Comparison of ENCODE assay signal across 2 cellular contexts in genomic region chr5:107352576-107352975, GRCh38.
TF ChIP-seq lines count a peak whose summit lies in the region.

No MANE protein-coding gene starts in this region.

TF ChIP-seq in GM23338, 12 proteins besides CTCF, POLR2A, EP300 and RAD21 (continued from another document):
- TF ChIP-seq REST (IDR thresholded peaks at IDR 0.05; ENCODE audit: unreplicated experiment) (no peak), ETS1 (IDR thresholded peaks at IDR 0.05) (no peak), ZNF114 (CRISPR knock-in tag; IDR thresholded peaks at IDR 0.05) (no peak), STAT1 (IDR thresholded peaks at IDR 0.05; ENCODE audit: unreplicated experiment) (no peak), CREB1 (CRISPR knock-in tag; IDR thresholded peaks at IDR 0.05; ENCODE audit: low read depth) (no peak), JUNB (IDR thresholded peaks at IDR 0.05; ENCODE audit: unreplicated experiment) (no peak), ZNF331 (CRISPR knock-in tag; IDR thresholded peaks at IDR 0.05; ENCODE audit: low read depth) (no peak), NANOG (IDR thresholded peaks at IDR 0.05; ENCODE audit: borderline replicate concordance) (no peak)
- TF ChIP-seq, protein P1, sequence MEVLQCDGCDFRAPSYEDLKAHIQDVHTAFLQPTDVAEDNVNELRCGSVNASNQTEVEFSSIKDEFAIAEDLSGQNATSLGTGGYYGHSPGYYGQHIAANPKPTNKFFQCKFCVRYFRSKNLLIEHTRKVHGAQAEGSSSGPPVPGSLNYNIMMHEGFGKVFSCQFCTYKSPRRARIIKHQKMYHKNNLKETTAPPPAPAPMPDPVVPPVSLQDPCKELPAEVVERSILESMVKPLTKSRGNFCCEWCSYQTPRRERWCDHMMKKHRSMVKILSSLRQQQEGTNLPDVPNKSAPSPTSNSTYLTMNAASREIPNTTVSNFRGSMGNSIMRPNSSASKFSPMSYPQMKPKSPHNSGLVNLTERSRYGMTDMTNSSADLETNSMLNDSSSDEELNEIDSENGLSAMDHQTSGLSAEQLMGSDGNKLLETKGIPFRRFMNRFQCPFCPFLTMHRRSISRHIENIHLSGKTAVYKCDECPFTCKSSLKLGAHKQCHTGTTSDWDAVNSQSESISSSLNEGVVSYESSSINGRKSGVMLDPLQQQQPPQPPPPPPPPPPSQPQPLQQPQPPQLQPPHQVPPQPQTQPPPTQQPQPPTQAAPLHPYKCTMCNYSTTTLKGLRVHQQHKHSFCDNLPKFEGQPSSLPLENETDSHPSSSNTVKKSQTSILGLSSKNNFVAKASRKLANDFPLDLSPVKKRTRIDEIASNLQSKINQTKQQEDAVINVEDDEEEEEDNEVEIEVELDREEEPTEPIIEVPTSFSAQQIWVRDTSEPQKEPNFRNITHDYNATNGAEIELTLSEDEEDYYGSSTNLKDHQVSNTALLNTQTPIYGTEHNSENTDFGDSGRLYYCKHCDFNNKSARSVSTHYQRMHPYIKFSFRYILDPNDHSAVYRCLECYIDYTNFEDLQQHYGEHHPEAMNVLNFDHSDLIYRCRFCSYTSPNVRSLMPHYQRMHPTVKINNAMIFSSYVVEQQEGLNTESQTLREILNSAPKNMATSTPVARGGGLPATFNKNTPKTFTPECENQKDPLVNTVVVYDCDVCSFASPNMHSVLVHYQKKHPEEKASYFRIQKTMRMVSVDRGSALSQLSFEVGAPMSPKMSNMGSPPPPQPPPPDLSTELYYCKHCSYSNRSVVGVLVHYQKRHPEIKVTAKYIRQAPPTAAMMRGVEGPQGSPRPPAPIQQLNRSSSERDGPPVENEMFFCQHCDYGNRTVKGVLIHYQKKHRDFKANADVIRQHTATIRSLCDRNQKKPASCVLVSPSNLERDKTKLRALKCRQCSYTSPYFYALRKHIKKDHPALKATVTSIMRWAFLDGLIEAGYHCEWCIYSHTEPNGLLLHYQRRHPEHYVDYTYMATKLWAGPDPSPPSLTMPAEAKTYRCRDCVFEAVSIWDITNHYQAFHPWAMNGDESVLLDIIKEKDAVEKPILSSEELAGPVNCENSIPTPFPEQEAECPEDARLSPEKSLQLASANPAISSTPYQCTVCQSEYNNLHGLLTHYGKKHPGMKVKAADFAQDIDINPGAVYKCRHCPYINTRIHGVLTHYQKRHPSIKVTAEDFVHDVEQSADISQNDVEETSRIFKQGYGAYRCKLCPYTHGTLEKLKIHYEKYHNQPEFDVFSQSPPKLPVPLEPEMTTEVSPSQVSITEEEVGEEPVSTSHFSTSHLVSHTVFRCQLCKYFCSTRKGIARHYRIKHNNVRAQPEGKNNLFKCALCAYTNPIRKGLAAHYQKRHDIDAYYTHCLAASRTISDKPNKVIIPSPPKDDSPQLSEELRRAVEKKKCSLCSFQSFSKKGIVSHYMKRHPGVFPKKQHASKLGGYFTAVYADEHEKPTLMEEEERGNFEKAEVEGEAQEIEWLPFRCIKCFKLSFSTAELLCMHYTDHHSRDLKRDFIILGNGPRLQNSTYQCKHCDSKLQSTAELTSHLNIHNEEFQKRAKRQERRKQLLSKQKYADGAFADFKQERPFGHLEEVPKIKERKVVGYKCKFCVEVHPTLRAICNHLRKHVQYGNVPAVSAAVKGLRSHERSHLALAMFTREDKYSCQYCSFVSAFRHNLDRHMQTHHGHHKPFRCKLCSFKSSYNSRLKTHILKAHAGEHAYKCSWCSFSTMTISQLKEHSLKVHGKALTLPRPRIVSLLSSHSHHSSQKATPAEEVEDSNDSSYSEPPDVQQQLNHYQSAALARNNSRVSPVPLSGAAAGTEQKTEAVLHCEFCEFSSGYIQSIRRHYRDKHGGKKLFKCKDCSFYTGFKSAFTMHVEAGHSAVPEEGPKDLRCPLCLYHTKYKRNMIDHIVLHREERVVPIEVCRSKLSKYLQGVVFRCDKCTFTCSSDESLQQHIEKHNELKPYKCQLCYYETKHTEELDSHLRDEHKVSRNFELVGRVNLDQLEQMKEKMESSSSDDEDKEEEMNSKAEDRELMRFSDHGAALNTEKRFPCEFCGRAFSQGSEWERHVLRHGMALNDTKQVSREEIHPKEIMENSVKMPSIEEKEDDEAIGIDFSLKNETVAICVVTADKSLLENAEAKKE (CRISPR knock-in tag; IDR thresholded peaks at IDR 0.05) = no peak

TF ChIP-seq in H1, 55 proteins besides CTCF, POLR2A, EP300 and RAD21 (continued from another document):
- TF ChIP-seq ATF3 (IDR thresholded peaks at IDR 0.05; ENCODE audit: insufficient read depth, low read depth, low read length) = no peak
